22 cellular contexts compared by ENCODE assay signal in genomic region chr7:133315332-133316040, GRCh38.
DNase-seq lines count a peak whose midpoint lies in the region; ATAC-seq, FAIRE-seq and TF ChIP-seq lines count a peak whose summit lies in the region.
"Had no signal": no experiment of that assay in that cellular context is flagged by ENCODE, and none has a peak within 500 bp of the region (broad histone marks: within the 10 kb centered on the region; RNA-seq: fewer than 3 reads in every experiment).

No MANE protein-coding gene starts in this region.

- no peak for TF ChIP-seq EP300 in K562 (IDR thresholded peaks at IDR 0.05; ENCODE audit: low read length)

- TF ChIP-seq CTCF in K562 (IDR thresholded peaks at IDR 0.05 in 2 of 3, conservative IDR thresholded peaks at IDR 0.05 in 1 of 3; ENCODE audit: insufficient read depth in 2 of 3, low read depth in 1 of 3, low read length in 3 of 3): no peak

- no peaks in the 10 kb centered on the region for H3K4me1 Mint-ChIP-seq in stimulated activated memory B cell treated with anti-CD40 and anti-IgM and Interleukin-4, amounts not matched to agents 10 μg/mL and 1 μg/mL and 100 μg/mL, for 72 hours

- no peak for TF ChIP-seq POLR2A in K562 (conservative IDR thresholded peaks at IDR 0.05)
- TF ChIP-seq POLR2A in GM12891 (IDR thresholded peaks at IDR 0.05; ENCODE audit: low read depth, low read length): no peak

- FAIRE-seq in K562 (lab: Jason Lieb, UNC) (no peak), frontal cortex (lab: Jason Lieb, UNC) (no peak), GM12891 (lab: Jason Lieb, UNC) (no peak)
- FAIRE-seq: colon, small intestine had no signal

- H3K79me2 ChIP-seq in K562 (ENCODE audit: control insufficient read depth, insufficient read depth, low read length): no peaks in the 10 kb centered on the region

- no peak overlapping the region for H3K9ac ChIP-seq in K562 (ENCODE audit: insufficient read depth in 1 of 2, low read depth in 2 of 2, low read length in 2 of 2)

- no peaks in the 10 kb centered on the region for H3K27me3 Mint-ChIP-seq in stimulated activated memory B cell treated with anti-CD40 and anti-IgM and Interleukin-4, amounts not matched to agents 10 μg/mL and 1 μg/mL and 100 μg/mL, for 72 hours

- no peak overlapping the region for H3K4me3 ChIP-seq in K562
- H3K4me3 ChIP-seq: mucosa of descending colon, uterus had no signal

- no peak overlapping the region for H3K27ac ChIP-seq in K562 (ENCODE audit: extremely low read depth, low read depth, low read length)
- H3K27ac ChIP-seq: uterus had no signal

- H3K9me3 ChIP-seq in K562 (replicated peaks; ENCODE audit: control insufficient read depth, insufficient read depth, low read depth, low read length): no peaks in the 10 kb centered on the region
- H3K9me3 ChIP-seq: mucosa of descending colon, uterus had no signal

- peak; percentile 26 for DNase-seq in AG08396 (ENCODE audit: low spot score)
- DNase-seq in HCEC 1CT: peak; percentile 5
- DNase-seq in K562 (ENCODE audit: extremely low read depth in 1 of 4, low spot score in 3 of 4): no peak
- peak; percentile 67 for DNase-seq in iris pigment epithelial cell (ENCODE audit: low read depth)
- DNase-seq in left lobe of liver (ENCODE audit: low spot score): no peak
- no peak for DNase-seq in frontal cortex (ENCODE audit: low spot score in 2 of 2)
- DNase-seq in GM12891 (ENCODE audit: insufficient read length, low spot score): no peak
- DNase-seq: activated CD4-positive, alpha-beta T cell treated with anti-CD3 and anti-CD28 coated beads for 4 hours; activated gamma-delta T cell; AML-193; left ventricle myocardium superior; mucosa of descending colon; NCI-H1436; NCI-H345; occipital lobe; RPMI8226; small intestine; stimulated activated CD4-positive, alpha-beta T cell treated with anti-CD3 and anti-CD28 coated beads, Interleukin-4, amount 100 ng/mL, for 24 hours; substantia nigra; uterus had no signal

- POLR2A ChIA-PET in K562 (lab: Yijun Ruan, JAX): interaction anchor here (0.7 kb wide), 1 partner anchor 94 kb away, joined by 3 read pairs; no protein-coding TSS in a partner anchor

- H3K36me3 ChIP-seq in K562 (ENCODE audit: control insufficient read depth, insufficient read depth, low read length): peaks cover 16% of the 10 kb centered on the region; the same call in 1 of the 3 replicates
- H3K36me3 ChIP-seq: uterus had no signal

- no peaks in the 10 kb centered on the region for H3K27me3 ChIP-seq in K562 (ENCODE audit: control insufficient read depth in 2 of 2, insufficient read depth in 2 of 2, low read length in 2 of 2)
- H3K27me3 ChIP-seq: uterus had no signal

- intact Hi-C loops in K562 (cut with micrococcal nuclease): no loop called here

- 68% methylated on average over 6 of the region's 6 CpGs for WGBS in K562 (ENCODE audit: insufficient coverage, low coverage, missing lambda C conversion rate)

- H2AFZ ChIP-seq in K562 (ENCODE audit: low read depth, low read length): no peak overlapping the region

- peaks cover 38% of the 10 kb centered on the region for H3K36me3 Mint-ChIP-seq in stimulated activated memory B cell treated with anti-CD40 and anti-IgM and Interleukin-4, amounts not matched to agents 10 μg/mL and 1 μg/mL and 100 μg/mL, for 72 hours

- no peak for ATAC-seq in K562
- ATAC-seq in stimulated activated memory B cell treated with anti-CD40 and anti-IgM and Interleukin-4, amounts not matched to agents 10 μg/mL and 1 μg/mL and 100 μg/mL, for 72 hours: no peak
- no peak for ATAC-seq in left lobe of liver
- ATAC-seq: left ventricle myocardium superior, mucosa of descending colon had no signal

- in situ Hi-C loops in K562 (cut with MboI): no loop called here

- no peaks in the 10 kb centered on the region for H3K4me1 ChIP-seq in K562 (replicated peaks in 1 of 2; ENCODE audit: control insufficient read depth in 2 of 2, insufficient read depth in 2 of 2, low read length in 2 of 2)
- H3K4me1 ChIP-seq: uterus had no signal

- TF ChIP-seq RAD21 in K562 (CRISPR knock-in tag; conservative IDR thresholded peaks at IDR 0.05 in 1 of 2, IDR thresholded peaks at IDR 0.05 in 1 of 2): no peak

- H4K20me1 ChIP-seq in K562 (replicated peaks; ENCODE audit: control insufficient read depth, insufficient read depth, low read length): no peaks in the 10 kb centered on the region

- H3K4me2 ChIP-seq in K562 (ENCODE audit: insufficient read depth, low read length): no peak overlapping the region

- no peak overlapping the region for H3K27ac Mint-ChIP-seq in stimulated activated memory B cell treated with anti-CD40 and anti-IgM and Interleukin-4, amounts not matched to agents 10 μg/mL and 1 μg/mL and 100 μg/mL, for 72 hours

- H3K4me3 Mint-ChIP-seq in stimulated activated memory B cell treated with anti-CD40 and anti-IgM and Interleukin-4, amounts not matched to agents 10 μg/mL and 1 μg/mL and 100 μg/mL, for 72 hours: no peak overlapping the region

- CTCF ChIA-PET in K562 (lab: Yijun Ruan, JAX; ENCODE audit: low intra/inter-chr PET ratio): no interaction called here

- no peaks in the 10 kb centered on the region for H3K9me1 ChIP-seq in K562 (ENCODE audit: control insufficient read depth, insufficient read depth, low read length)

- peaks cover 2% of the 10 kb centered on the region for H3K9me3 Mint-ChIP-seq in stimulated activated memory B cell treated with anti-CD40 and anti-IgM and Interleukin-4, amounts not matched to agents 10 μg/mL and 1 μg/mL and 100 μg/mL, for 72 hours

- BruUV-seq in K562 (replicated peaks; lab: Mats Ljungman, UMichigan): no TSS peak

TF ChIP-seq in K562, 482 proteins besides CTCF, POLR2A, EP300 and RAD21:
- no peak for TF ChIP-seq MCM5 (IDR thresholded peaks at IDR 0.05; ENCODE audit: low read depth)
- no peak for TF ChIP-seq PHTF2 (CRISPR knock-in tag; IDR thresholded peaks at IDR 0.05)
- TF ChIP-seq, protein P1, sequence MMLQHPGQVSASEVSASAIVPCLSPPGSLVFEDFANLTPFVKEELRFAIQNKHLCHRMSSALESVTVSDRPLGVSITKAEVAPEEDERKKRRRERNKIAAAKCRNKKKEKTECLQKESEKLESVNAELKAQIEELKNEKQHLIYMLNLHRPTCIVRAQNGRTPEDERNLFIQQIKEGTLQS (IDR thresholded peaks at IDR 0.05): peak; percentile 74
- TF ChIP-seq, protein P1 (CRISPR knock-in tag; conservative IDR thresholded peaks at IDR 0.05): no peak
- TF ChIP-seq ATF7 (IDR thresholded peaks at IDR 0.05): peak; percentile 45; the same call in 1 of the 2 replicates
TF ChIP-seq in K562: peak in this region for 2.

TF ChIP-seq in GM12891, 5 proteins besides CTCF, POLR2A, EP300 and RAD21:
- TF ChIP-seq POLR2AphosphoS5 (IDR thresholded peaks at IDR 0.05; ENCODE audit: low read depth, low read length): no peak
- TF ChIP-seq POU2F2 (IDR thresholded peaks at IDR 0.05; ENCODE audit: low read depth, low read length): no peak
- no peak for TF ChIP-seq TAF1 (IDR thresholded peaks at IDR 0.05; ENCODE audit: low read depth, low read length)
- no peak for TF ChIP-seq SPI1 (IDR thresholded peaks at IDR 0.05; ENCODE audit: low read depth, low read length)
- no peak for TF ChIP-seq PAX5 (IDR thresholded peaks at IDR 0.05; ENCODE audit: insufficient read depth, low read length, severe bottlenecking)

Comparison
In these comparisons a context has a peak if more than half of its experiments do, and no peak if none do; other contexts are left out.
1. DNase-seq: peak in AG08396 (single experiment), HCEC 1CT (single experiment) and iris pigment epithelial cell (single experiment); none in K562 (0 of 4), left lobe of liver (single experiment), frontal cortex (0 of 2) and GM12891 (single experiment).